Comparison of ENCODE assay signal across 8 cellular contexts in the genomic region with DNA sequence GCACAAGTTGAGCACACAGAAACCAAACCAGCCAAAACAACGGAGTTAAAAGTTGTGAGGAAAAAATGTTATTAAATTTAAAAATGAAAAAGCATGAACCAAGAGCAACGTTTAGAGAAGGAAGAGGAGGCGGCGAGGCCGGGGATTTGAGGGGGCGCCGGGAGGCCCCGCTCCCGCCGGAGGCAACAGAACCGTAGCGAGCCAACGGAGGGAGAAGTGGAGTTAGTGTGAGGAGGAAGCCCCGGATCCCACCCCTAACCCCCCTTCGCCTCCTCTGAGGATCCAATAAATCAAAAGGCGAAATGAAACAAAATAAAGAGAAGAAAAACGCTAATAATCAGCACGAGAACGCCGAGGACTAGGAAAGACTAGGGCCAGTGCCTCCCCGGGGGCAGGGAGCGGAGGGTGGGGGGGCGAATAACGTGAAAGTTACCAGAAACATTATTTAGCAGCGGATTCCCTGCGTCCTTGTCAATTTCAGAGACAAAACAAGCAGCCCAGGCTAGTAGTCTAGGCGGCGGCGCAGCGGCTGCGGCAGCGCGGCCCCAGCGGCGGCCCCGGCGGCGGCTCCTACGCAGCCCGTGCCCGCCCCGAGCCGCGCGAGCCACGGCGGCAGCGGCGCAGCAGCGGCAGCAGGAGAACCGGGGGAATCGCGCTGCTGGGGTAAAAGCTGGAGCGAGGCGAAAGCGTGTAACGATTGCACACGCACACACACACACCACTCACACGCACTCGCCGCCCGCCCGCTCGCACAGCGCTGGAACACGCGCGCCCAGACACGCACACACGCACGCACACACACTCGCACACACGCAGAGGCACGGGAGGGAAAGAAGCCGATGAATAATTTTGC. TPM values are rescaled to one million over a fixed set of nuclear protein-coding genes. Genes with fewer than 3 reads are reported as not detected.
DNase-seq lines count a peak whose midpoint lies in the region; ATAC-seq and TF ChIP-seq lines count a peak whose summit lies in the region.

No MANE protein-coding gene starts in this region.

- H3K27me3 ChIP-seq in SU-DHL-6 (ENCODE audit: low read length) (no peaks in the 10 kb centered on the region), mucosa of rectum (ENCODE audit: control insufficient read depth in 2 of 2, insufficient read depth in 2 of 2, low read length in 2 of 2) (peaks cover 27 to 48% of the 10 kb centered on the region in 2 donors)

- H3K4me2 ChIP-seq in SU-DHL-6 (ENCODE audit: low read depth, low read length, poor library complexity, severe bottlenecking) = peak overlapping the region; percentile 75

- peak overlapping the region; percentile 80 for H3K4me3 Mint-ChIP-seq in activated CD4-positive, alpha-beta T cell treated with anti-CD3 and anti-CD28 coated beads for 36 hours

- peaks cover 2% of the 10 kb centered on the region for H3K9me3 Mint-ChIP-seq in activated CD4-positive, alpha-beta T cell treated with anti-CD3 and anti-CD28 coated beads for 36 hours (ENCODE audit: low read depth)

- H3K4me3 ChIP-seq in SU-DHL-6 (ENCODE audit: insufficient read depth, low read length, poor library complexity, severe bottlenecking) (peak overlapping the region; percentile 79), mucosa of rectum (ENCODE audit: low read length in 2 of 2) (peak overlapping the region; percentile 85 to 93)

- CTCF ChIA-PET in activated CD4-positive, alpha-beta T cell treated with anti-CD3 and anti-CD28 coated beads for 36 hours (lab: Charles Lee) = no interaction called here

- H3K9ac ChIP-seq in SU-DHL-6 (ENCODE audit: low read length) = peak overlapping the region; percentile 98
- H3K9ac ChIP-seq in mucosa of rectum (ENCODE audit: low read depth in 1 of 2, low read length in 2 of 2) = peak overlapping the region; percentile 41 to 68

- H3K27ac ChIP-seq in SU-DHL-6 (ENCODE audit: low read depth, low read length) (peak overlapping the region; percentile 97), epithelial cell of prostate (peak overlapping the region; percentile 97), mucosa of rectum (ENCODE audit: low read depth in 2 of 2, low read length in 2 of 2) (peak overlapping the region; percentile 34 to 58)

- no peaks in the 10 kb centered on the region for H3K9me2 ChIP-seq in SU-DHL-6 (replicated peaks; ENCODE audit: insufficient read depth, low read length)

- H3K27ac Mint-ChIP-seq in activated CD4-positive, alpha-beta T cell treated with anti-CD3 and anti-CD28 coated beads for 36 hours = no peak overlapping the region

- no peak for TF ChIP-seq CTCF in SU-DHL-6 (IDR thresholded peaks at IDR 0.05; ENCODE audit: insufficient read depth, low read length, poor library complexity, severe bottlenecking)

- H3K9me3 ChIP-seq in SU-DHL-6 (ENCODE audit: insufficient read depth, low read length) (no peaks in the 10 kb centered on the region), mucosa of rectum (ENCODE audit: control insufficient read depth in 2 of 2, low read length in 2 of 2) (no peaks in the 10 kb centered on the region)

- peaks cover 19% of the 10 kb centered on the region for H3F3A ChIP-seq in SU-DHL-6 (ENCODE audit: insufficient read depth)

- H3K27me3 Mint-ChIP-seq in activated CD4-positive, alpha-beta T cell treated with anti-CD3 and anti-CD28 coated beads for 36 hours = peaks cover 81% of the 10 kb centered on the region

- ATAC-seq in activated CD4-positive, alpha-beta T cell treated with anti-CD3 and anti-CD28 coated beads for 36 hours = peak; percentile 52
- peak; percentile 31 for ATAC-seq in HG03025 (IDR thresholded peaks at IDR 0.05; ENCODE audit: low FRiP score, unreplicated experiment)

- peaks cover 4 to 8% of the 10 kb centered on the region in 2 donors for H3K4me1 ChIP-seq in mucosa of rectum (ENCODE audit: control insufficient read depth in 2 of 2, insufficient read depth in 2 of 2, low read length in 2 of 2)

- peaks cover 6% of the 10 kb centered on the region for H3K36me3 Mint-ChIP-seq in activated CD4-positive, alpha-beta T cell treated with anti-CD3 and anti-CD28 coated beads for 36 hours (ENCODE audit: low read depth)

- H2AFZ ChIP-seq in SU-DHL-6 (ENCODE audit: low read depth, low read length, severe bottlenecking) = no peak overlapping the region

- peak; percentile 43 for DNase-seq in activated CD4-positive, alpha-beta T cell treated with anti-CD3 and anti-CD28 coated beads for 36 hours
- DNase-seq in activated CD4-positive, alpha-beta T cell treated with anti-CD3 and anti-CD28 coated beads, Interleukin-2, amount 50 U/mL, for 4 hours = no peak
- no peak for DNase-seq in epithelial cell of prostate (ENCODE audit: low read depth, low spot score)
- no peak for DNase-seq in iPS-NIHi7 (ENCODE audit: extremely low spot score)
- no peak for DNase-seq in NCI-H1048 (lab: John Stamatoyannopoulos, UW)

- H3K79me2 ChIP-seq in SU-DHL-6 (ENCODE audit: insufficient read depth, low read length) = peaks cover 43% of the 10 kb centered on the region

- POLR2A ChIA-PET in activated CD4-positive, alpha-beta T cell treated with anti-CD3 and anti-CD28 coated beads for 36 hours (lab: Charles Lee) = no interaction called here

- peaks cover 38% of the 10 kb centered on the region for H3K4me1 Mint-ChIP-seq in activated CD4-positive, alpha-beta T cell treated with anti-CD3 and anti-CD28 coated beads for 36 hours

- H4K20me1 ChIP-seq in SU-DHL-6 (ENCODE audit: low read depth, low read length) = no peaks in the 10 kb centered on the region

- H3K36me3 ChIP-seq in SU-DHL-6 (ENCODE audit: low read length) (0 out of 2 replicates have a peak, but pooled peaks cover 2% of the 10 kb centered on the region), mucosa of rectum (ENCODE audit: control insufficient read depth in 2 of 2, insufficient read depth in 2 of 2, low read length in 2 of 2) (no peaks in the 10 kb centered on the region)

- intact Hi-C loops in activated CD4-positive, alpha-beta T cell treated with anti-CD3 and anti-CD28 coated beads for 36 hours (cut with DNase I, micrococcal nuclease) = no loop called here

RNA-seq across cellular contexts. Expression of gene MEIS2, which starts 1.7 kb away (rescaled TPM):
- total RNA-seq in activated CD4-positive, alpha-beta T cell treated with anti-CD3 and anti-CD28 coated beads for 36 hours = not detected

Comparison
In these comparisons a context has a peak if more than half of its experiments do, and no peak if none do; other contexts are left out.
1. H3K27ac ChIP-seq: peak in every context shown above with its lines; median percentile 97 in SU-DHL-6; 97 in epithelial cell of prostate; 46 in mucosa of rectum.